Comparison of ENCODE assay signal across 8 cellular contexts in the genomic region with DNA sequence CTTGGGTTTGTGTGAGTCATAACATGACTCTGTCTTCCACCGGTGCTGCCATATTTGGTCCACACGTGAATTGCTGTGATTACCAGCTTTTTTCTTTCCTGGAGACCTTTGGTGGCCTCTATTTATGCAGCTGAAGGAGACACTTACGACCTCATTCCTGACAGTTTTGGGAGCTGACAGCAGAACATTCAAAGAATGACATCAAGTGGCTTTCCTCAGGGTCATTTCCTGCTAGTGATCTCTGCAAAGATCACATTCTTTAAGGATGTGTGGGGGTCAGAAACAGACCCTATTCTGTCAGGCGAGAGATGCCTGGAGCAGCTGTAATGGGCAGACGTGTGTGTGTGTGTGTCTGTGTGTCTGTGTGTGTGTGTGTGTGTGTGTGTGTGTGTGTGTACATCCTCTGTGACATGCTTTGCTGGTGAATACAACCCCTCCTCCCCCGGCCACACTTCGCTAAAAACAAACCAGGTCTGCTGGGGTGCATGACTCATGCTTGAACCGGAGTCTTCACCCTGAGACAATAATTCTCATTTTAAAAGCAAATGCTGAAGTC.
A peak's percentile ranks its signal among the peaks of the same experiment; 100 is the strongest.
DNase-seq lines count a peak whose midpoint lies in the region; ATAC-seq, FAIRE-seq and TF ChIP-seq lines count a peak whose summit lies in the region.

No MANE protein-coding gene starts in this region.

- FAIRE-seq in HTR-8/SVneo (lab: Jason Lieb, UNC), result peak; percentile 95

- no peak for TF ChIP-seq CTCF in AG10803 (conservative IDR thresholded peaks at IDR 0.05; ENCODE audit: low read length)

- H3K4me3 ChIP-seq in AG10803 (ENCODE audit: low read length), result no peak overlapping the region

- intact Hi-C loops in left ventricle myocardium superior (cut with micrococcal nuclease), result no loop called here

- peak; percentile 47 for ATAC-seq in left ventricle myocardium superior
- no peak for ATAC-seq in GM18519 (IDR thresholded peaks at IDR 0.05; ENCODE audit: low FRiP score, unreplicated experiment)
- ATAC-seq in HG02610 (IDR thresholded peaks at IDR 0.05; ENCODE audit: unreplicated experiment), result no peak

- DNase-seq in AG10803 (ENCODE audit: low read depth) (peak; percentile 92), HTR-8/SVneo (ENCODE audit: insufficient read length, low spot score) (peak; percentile 74), left ventricle myocardium superior (no peak), putamen (ENCODE audit: low spot score) (no peak)
- DNase-seq in activated CD8-positive, alpha-beta memory T cell treated with anti-CD3 and anti-CD28 coated beads, Interleukin-2, amount 50 U/mL, for 24 hours (ENCODE audit: extremely low read depth), result peak; percentile 12
- DNase-seq in stimulated activated CD8-positive, alpha-beta memory T cell treated with anti-CD3 and anti-CD28 coated beads, Interleukin-2, amount 100 ng/mL, for 48 hours (ENCODE audit: low read depth in 2 of 2), result peak; percentile 2 to 5

Comparison
In these comparisons a context has a peak if more than half of its experiments do, and no peak if none do; other contexts are left out.
1. DNase-seq: peak in AG10803 (single experiment), HTR-8/SVneo (single experiment), activated CD8-positive, alpha-beta memory T cell treated with anti-CD3 and anti-CD28 coated beads, Interleukin-2, amount 50 U/mL, for 24 hours (single experiment) and stimulated activated CD8-positive, alpha-beta memory T cell treated with anti-CD3 and anti-CD28 coated beads, Interleukin-2, amount 100 ng/mL, for 48 hours (2 of 2); none in left ventricle myocardium superior (single experiment) and putamen (single experiment).